In genomic region chr2:11022064-11022463, GRCh38 we compare ENCODE assay signal across 2 cellular contexts.
TF ChIP-seq lines count a peak whose summit lies in the region.

No MANE protein-coding gene starts in this region.

TF ChIP-seq in HepG2, 621 proteins besides CTCF, POLR2A, EP300 and RAD21 (continues in another document):
- TF ChIP-seq ZNF431 (CRISPR knock-in tag; IDR thresholded peaks at IDR 0.05; ENCODE audit: borderline replicate concordance, low read depth) = no peak
- no peak for TF ChIP-seq HNRNPH1 (optimal IDR thresholded peaks at IDR 0.05; ENCODE audit: low read depth, low read length)
- TF ChIP-seq ZNF318 (CRISPR knock-in tag; IDR thresholded peaks at IDR 0.05) = no peak
- no peak for TF ChIP-seq SMYD3 (CRISPR knock-in tag; IDR thresholded peaks at IDR 0.05)
- TF ChIP-seq, protein P1, sequence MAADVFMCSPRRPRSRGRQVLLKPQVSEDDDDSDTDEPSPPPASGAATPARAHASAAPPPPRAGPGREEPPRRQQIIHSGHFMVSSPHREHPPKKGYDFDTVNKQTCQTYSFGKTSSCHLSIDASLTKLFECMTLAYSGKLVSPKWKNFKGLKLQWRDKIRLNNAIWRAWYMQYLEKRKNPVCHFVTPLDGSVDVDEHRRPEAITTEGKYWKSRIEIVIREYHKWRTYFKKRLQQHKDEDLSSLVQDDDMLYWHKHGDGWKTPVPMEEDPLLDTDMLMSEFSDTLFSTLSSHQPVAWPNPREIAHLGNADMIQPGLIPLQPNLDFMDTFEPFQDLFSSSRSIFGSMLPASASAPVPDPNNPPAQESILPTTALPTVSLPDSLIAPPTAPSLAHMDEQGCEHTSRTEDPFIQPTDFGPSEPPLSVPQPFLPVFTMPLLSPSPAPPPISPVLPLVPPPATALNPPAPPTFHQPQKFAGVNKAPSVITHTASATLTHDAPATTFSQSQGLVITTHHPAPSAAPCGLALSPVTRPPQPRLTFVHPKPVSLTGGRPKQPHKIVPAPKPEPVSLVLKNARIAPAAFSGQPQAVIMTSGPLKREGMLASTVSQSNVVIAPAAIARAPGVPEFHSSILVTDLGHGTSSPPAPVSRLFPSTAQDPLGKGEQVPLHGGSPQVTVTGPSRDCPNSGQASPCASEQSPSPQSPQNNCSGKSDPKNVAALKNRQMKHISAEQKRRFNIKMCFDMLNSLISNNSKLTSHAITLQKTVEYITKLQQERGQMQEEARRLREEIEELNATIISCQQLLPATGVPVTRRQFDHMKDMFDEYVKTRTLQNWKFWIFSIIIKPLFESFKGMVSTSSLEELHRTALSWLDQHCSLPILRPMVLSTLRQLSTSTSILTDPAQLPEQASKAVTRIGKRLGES (CRISPR knock-in tag; IDR thresholded peaks at IDR 0.05; ENCODE audit: borderline replicate concordance) = no peak
- TF ChIP-seq ZSCAN12 (CRISPR knock-in tag; IDR thresholded peaks at IDR 0.05) = no peak
- TF ChIP-seq KAT7 (CRISPR knock-in tag; IDR thresholded peaks at IDR 0.05; ENCODE audit: borderline replicate concordance) = no peak
- TF ChIP-seq ZNF7 (CRISPR knock-in tag; IDR thresholded peaks at IDR 0.05) = no peak
- TF ChIP-seq HOMEZ (CRISPR knock-in tag; IDR thresholded peaks at IDR 0.05; ENCODE audit: low read depth) = no peak
- TF ChIP-seq ZNF850 (CRISPR knock-in tag; conservative IDR thresholded peaks at IDR 0.05) = no peak

TF ChIP-seq in H1, 55 proteins besides CTCF, POLR2A, EP300 and RAD21:
- no peak for TF ChIP-seq SIN3A (conservative IDR thresholded peaks at IDR 0.05 in 1 of 2, IDR thresholded peaks at IDR 0.05 in 1 of 2; ENCODE audit: low read depth in 1 of 2, low read length in 2 of 2)
- TF ChIP-seq GTF2F1 (IDR thresholded peaks at IDR 0.05; ENCODE audit: borderline replicate concordance, low read depth, low read length) = no peak
- TF ChIP-seq BCL11A (IDR thresholded peaks at IDR 0.05; ENCODE audit: low read depth in 2 of 2, low read length in 2 of 2) = no peak
- no peak for TF ChIP-seq ATF2 (IDR thresholded peaks at IDR 0.05; ENCODE audit: low read length)
- TF ChIP-seq, protein P2, sequence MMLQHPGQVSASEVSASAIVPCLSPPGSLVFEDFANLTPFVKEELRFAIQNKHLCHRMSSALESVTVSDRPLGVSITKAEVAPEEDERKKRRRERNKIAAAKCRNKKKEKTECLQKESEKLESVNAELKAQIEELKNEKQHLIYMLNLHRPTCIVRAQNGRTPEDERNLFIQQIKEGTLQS (IDR thresholded peaks at IDR 0.05; ENCODE audit: insufficient read depth, low read depth, low read length) = no peak
- no peak for TF ChIP-seq RNF2 (IDR thresholded peaks at IDR 0.05; ENCODE audit: borderline replicate concordance, low read depth, low read length, missing control alignments, poor library complexity, severe bottlenecking)
- TF ChIP-seq MAX (IDR thresholded peaks at IDR 0.05) = peak; percentile 20; the same call in 1 of the 2 replicates
